In the genomic region with DNA sequence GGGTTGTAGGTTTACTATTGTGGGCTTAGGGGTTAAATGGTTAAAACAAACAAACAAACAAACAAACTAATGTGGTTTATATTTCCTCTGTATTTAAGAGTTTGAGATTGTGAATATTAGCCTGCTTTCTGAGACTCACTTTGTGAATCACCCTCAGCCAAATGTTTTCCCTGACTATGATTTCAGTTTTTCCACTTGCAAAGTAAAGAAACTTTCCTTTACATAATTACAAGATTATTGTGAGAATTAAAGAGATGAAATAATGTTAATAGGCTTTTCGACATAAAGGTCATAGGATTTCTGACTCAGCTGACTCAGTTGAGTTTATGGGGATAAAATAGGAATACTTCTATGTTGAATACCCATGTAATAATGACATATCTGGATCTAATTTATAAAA, we compare ENCODE assay signal across 9 cellular contexts. TPM values are rescaled to one million over a fixed set of nuclear protein-coding genes. Genes with fewer than 3 reads are reported as not detected.
DNase-seq lines count a peak whose midpoint lies in the region; ATAC-seq and TF ChIP-seq lines count a peak whose summit lies in the region.
"Had no signal": no experiment of that assay in that cellular context is flagged by ENCODE, and none has a peak within 500 bp of the region (broad histone marks: within the 10 kb centered on the region; RNA-seq: fewer than 3 reads in every experiment).

No MANE protein-coding gene starts in this region.

- no CpG with 5 or more reads among the region's 1 CpG for WGBS in mesodermal cell (ENCODE audit: insufficient coverage in 2 of 2), 2 experiments
- WGBS in upper lobe of left lung, 2 donors: 66 to 69% methylated on average over 1 of the region's 1 CpG

- ATAC-seq in upper lobe of left lung (ENCODE audit: low FRiP score in 2 of 2) (no peak), esophagus mucosa (no peak)

- H3K27ac ChIP-seq in dorsolateral prefrontal cortex (peak overlapping the region in 3 of 59 donors; percentile 76 to 93 (median 90)), mesodermal cell (ENCODE audit: low read depth, low read length, severe bottlenecking) (peak overlapping the region; percentile 92), upper lobe of left lung (peak overlapping the region; percentile 91 to 96 (median 94))

- intact Hi-C loops in dorsolateral prefrontal cortex (cut with DNase I): loop anchor here (5.0 to 10.0 kb wide), 3 partner anchors 73 to 210 kb away; no protein-coding TSS in a partner anchor

- H3K4me3 ChIP-seq in dorsolateral prefrontal cortex: peak overlapping the region in 42 of 59 donors; percentile 62 to 86 (median 75)
- H3K4me3 ChIP-seq in mesodermal cell (ENCODE audit: extremely low read depth, insufficient read depth, low read length, poor library complexity, severe bottlenecking): peak overlapping the region; percentile 90
- peak overlapping the region in 2 of 4 donors; percentile 71 to 72 for H3K4me3 ChIP-seq in upper lobe of left lung

- H3K36me3 ChIP-seq in mesodermal cell (ENCODE audit: control insufficient read depth, insufficient read depth, low read length): no peaks in the 10 kb centered on the region
- no peaks in the 10 kb centered on the region for H3K36me3 ChIP-seq in upper lobe of left lung

- H3K4me1 ChIP-seq in mesodermal cell (ENCODE audit: control insufficient read depth, insufficient read depth, low read length, poor library complexity, severe bottlenecking) (no peaks in the 10 kb centered on the region), upper lobe of left lung (peaks cover 0 to 9% (median 4%) of the 10 kb centered on the region in 4 donors)

- DNase-seq in DMS53 (lab: John Stamatoyannopoulos, UW) (peak; percentile 50), DMS53 treated with DMSO at 0.1 percent for 48 hours (lab: John Stamatoyannopoulos, UW; ENCODE audit: unreplicated experiment) (no peak), dorsolateral prefrontal cortex (no peak), upper lobe of left lung (no peak)
- no peak for DNase-seq in activated CD4-positive, alpha-beta T cell treated with anti-CD3 and anti-CD28 coated beads, Interleukin-2, amount 50 U/mL, for 4 hours
- DNase-seq in activated CD4-positive, CD25-positive, alpha-beta regulatory T cell treated with anti-CD3 and anti-CD28 coated beads, Interleukin-2, amount 50 U/mL, for 72 hours: no peak
- DNase-seq: NCI-H2171 treated with DMSO at 0.1 percent for 48 hours had no signal

- H3K27me3 ChIP-seq in dorsolateral prefrontal cortex (no peaks in the 10 kb centered on the region), upper lobe of left lung (no peaks in the 10 kb centered on the region)

- TF ChIP-seq EP300 in upper lobe of left lung (IDR thresholded peaks at IDR 0.05): no peak

- TF ChIP-seq CTCF in dorsolateral prefrontal cortex (IDR thresholded peaks at IDR 0.05 in 54 of 56, conservative IDR thresholded peaks at IDR 0.05 in 2 of 56; ENCODE audit: low read depth in 1 of 56, partially characterized antibody in 56 of 56) (no peak), upper lobe of left lung (IDR thresholded peaks at IDR 0.05) (no peak)

- TF ChIP-seq POLR2A in upper lobe of left lung (IDR thresholded peaks at IDR 0.05): no peak

- H3K9me3 ChIP-seq in mesodermal cell (ENCODE audit: control insufficient read depth, low read length) (no peaks in the 10 kb centered on the region), upper lobe of left lung (no peaks in the 10 kb centered on the region)

RNA-seq across cellular contexts. Expression of gene GULP1, which starts 2.9 kb away (rescaled TPM):
- total RNA-seq in dorsolateral prefrontal cortex (10 to 100 TPM; 11.4 to 52.7 (median 28.6) TPM), upper lobe of left lung (10 to 100 TPM; 12.5 to 71.2 (median 32.7) TPM), esophagus mucosa (10.2 TPM)
- polyA plus RNA-seq in mesodermal cell (2013, experiment 1 of 2): 94.3 TPM
- 127 TPM for polyA plus RNA-seq in mesodermal cell (2013, experiment 2 of 2)
